ENCODE assay signal across 22 cellular contexts in the genomic region with DNA sequence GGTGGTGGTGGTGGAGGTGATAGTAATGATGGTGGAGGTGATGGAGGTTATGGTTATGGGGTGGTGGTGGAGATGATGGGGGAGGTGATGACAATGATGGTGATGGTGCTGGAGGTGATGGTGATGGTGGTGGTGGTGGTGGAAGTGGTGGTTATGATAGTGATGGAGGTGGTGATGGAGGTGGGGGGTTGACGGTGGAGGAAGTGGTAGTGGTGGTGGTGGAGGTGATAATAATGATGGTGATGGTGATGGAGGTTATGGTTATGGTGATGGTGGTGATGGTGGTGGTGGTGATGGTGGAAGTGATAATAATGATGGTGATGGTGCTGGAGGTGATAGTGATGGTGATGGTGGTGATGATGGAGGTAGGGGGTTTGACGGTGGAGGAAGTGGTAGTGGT. TPM values are rescaled to one million over a fixed set of nuclear protein-coding genes. Genes with fewer than 3 reads are reported as not detected.
"Had no signal": no experiment of that assay in that cellular context is flagged by ENCODE, and none has a peak within 500 bp of the region (broad histone marks: within the 10 kb centered on the region; RNA-seq: fewer than 3 reads in every experiment).

No MANE protein-coding gene starts in this region.

- H3K27ac Mint-ChIP-seq: activated naive CD8-positive, alpha-beta T cell; activated T-cell treated with anti-CD3 and anti-CD28 coated beads, Interleukin-2, amount 50 U/mL, for 72 hours; mesothelial cell of epicardium; T-helper 1 cell treated with Interleukin-12 subunit alpha and Interleukin-12 subunit beta and Interleukin-4 antibody, amounts not matched to agents 30 μg/mL and 1 μg/mL, for 36 hours had no signal

- H3K4me3 Mint-ChIP-seq: activated naive CD8-positive, alpha-beta T cell; activated T-cell treated with anti-CD3 and anti-CD28 coated beads, Interleukin-2, amount 50 U/mL, for 72 hours; mesothelial cell of epicardium; naive thymus-derived CD4-positive, alpha-beta T cell; T-helper 1 cell treated with Interleukin-12 subunit alpha and Interleukin-12 subunit beta and Interleukin-4 antibody, amounts not matched to agents 30 μg/mL and 1 μg/mL, for 36 hours had no signal

- DNase-seq: activated CD4-positive, alpha-beta T cell treated with anti-CD3 and anti-CD28 coated beads for 4 hours; activated CD4-positive, alpha-beta T cell treated with anti-CD3 and anti-CD28 coated beads, Interleukin-2, amount 50 U/mL, for 4 hours; activated effector memory CD4-positive, alpha-beta T cell treated with Interleukin-2 at 50 U/mL for 16 hours; activated naive CD4-positive, alpha-beta T cell treated with Interleukin-2 at 50 U/mL for 16 hours; activated T-cell treated with anti-CD3 and anti-CD28 coated beads for 4 hours; activated T-cell treated with anti-CD3 and anti-CD28 coated beads, Interleukin-2, amount 50 U/mL, for 72 hours; amniotic stem cell; central memory CD4-positive, alpha-beta T cell; gastrocnemius medialis; naive thymus-derived CD4-positive, alpha-beta T cell; stimulated activated CD4-positive, alpha-beta T cell treated with anti-CD3 and anti-CD28 coated beads, Interleukin-1b, Interleukin-23, amount 100 ng/mL, for 48 hours; stimulated activated CD4-positive, alpha-beta T cell treated with anti-CD3 and anti-CD28 coated beads, Interleukin-4, amount 100 ng/mL, for 4 hours; stimulated activated CD8-positive, alpha-beta memory T cell treated with anti-CD3 and anti-CD28 coated beads, Interleukin-4, amount 100 ng/mL, for 48 hours; stimulated activated naive CD4-positive, alpha-beta T cell; SW 1271; T-helper 9 cell; tibial artery had no signal

- ATAC-seq: activated T-cell treated with anti-CD3 and anti-CD28 coated beads, Interleukin-2, amount 50 U/mL, for 72 hours; gastrocnemius medialis; naive thymus-derived CD4-positive, alpha-beta T cell had no signal

- H3K36me3 Mint-ChIP-seq: activated naive CD8-positive, alpha-beta T cell; mesothelial cell of epicardium; naive thymus-derived CD4-positive, alpha-beta T cell had no signal

- H3K9me3 Mint-ChIP-seq: dendritic cell treated with granulocyte-macrophage colony-stimulating factor and Interleukin-4, amounts not matched to agents 40 ng/mL and 50 ng/mL, for 4 days; mesothelial cell of epicardium; naive thymus-derived CD4-positive, alpha-beta T cell; T-helper 1 cell treated with Interleukin-12 subunit alpha and Interleukin-12 subunit beta and Interleukin-4 antibody, amounts not matched to agents 30 μg/mL and 1 μg/mL, for 36 hours had no signal

- H3K27me3 Mint-ChIP-seq: activated naive CD8-positive, alpha-beta T cell had no signal

RNA-seq across cellular contexts. Expression of a gene that starts 16.9 kb away (rescaled TPM):
- total RNA-seq: activated T-cell treated with anti-CD3 and anti-CD28 coated beads, Interleukin-2, amount 50 U/mL, for 72 hours; gastrocnemius medialis; naive thymus-derived CD4-positive, alpha-beta T cell; pulmonary artery endothelial cell had no signal
